ENCODE assay signal across 8 cellular contexts in the genomic region with DNA sequence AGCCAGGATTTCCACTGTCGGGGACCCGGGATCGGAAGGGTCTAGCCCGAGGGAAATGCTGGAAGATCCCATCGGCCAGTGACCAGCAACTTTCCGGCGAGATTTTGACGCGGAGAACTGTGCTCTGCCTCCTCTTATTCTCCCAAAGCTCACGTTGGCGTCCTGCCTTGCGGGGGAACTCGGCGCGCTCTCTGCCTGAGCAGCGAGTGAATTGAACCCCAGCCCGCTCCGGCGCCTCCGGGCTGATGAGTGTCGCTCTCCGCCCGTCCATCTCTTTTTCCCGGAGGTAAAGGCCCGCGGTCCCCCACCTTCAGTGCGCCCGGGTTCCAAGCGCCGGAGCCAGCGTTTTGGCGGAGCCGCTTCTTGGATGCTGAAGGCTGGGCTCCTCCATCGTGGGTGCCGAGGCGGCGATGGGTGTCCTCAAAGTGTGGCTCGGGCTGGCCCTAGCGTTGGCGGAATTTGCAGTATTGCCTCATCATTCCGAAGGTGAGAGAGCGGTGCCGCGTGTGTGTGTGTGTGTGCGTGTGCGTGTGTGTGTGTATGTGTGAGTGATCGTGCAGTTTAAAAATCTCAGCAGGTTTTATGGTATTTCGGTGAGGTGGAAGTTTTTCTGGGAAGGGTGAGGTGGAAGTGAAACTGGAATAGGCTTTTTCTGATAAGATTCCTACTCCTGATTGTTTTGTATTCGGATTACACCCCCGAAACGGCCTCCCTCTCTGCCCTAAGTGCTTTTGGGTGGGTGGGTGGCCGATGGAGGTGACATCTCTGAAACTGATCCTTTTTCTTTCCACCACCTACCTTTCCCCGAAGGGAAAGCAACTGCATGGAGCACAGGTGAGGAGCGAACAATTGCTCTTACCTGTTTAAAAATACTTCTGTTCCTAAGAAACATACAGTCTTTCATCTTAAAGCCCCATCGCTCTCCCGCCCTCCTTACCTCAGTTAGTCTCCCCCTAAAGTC. TPM values are rescaled to one million over a fixed set of nuclear protein-coding genes. Genes with fewer than 3 reads are reported as not detected.
DNase-seq lines count a peak whose midpoint lies in the region; ATAC-seq and TF ChIP-seq lines count a peak whose summit lies in the region.

No MANE protein-coding gene starts in this region.

- ATAC-seq in esophagus mucosa (peak; percentile 50), HG03469 (IDR thresholded peaks at IDR 0.05; ENCODE audit: unreplicated experiment) (no peak)

- H3K4me3 ChIP-seq in mucosa of stomach (ENCODE audit: low read length) (peak overlapping the region; percentile 60), tibial artery (peak overlapping the region; percentile 54 to 66)

- H3K4me1 ChIP-seq in mucosa of stomach (ENCODE audit: control insufficient read depth, insufficient read depth, low read length) (peaks cover 8% of the 10 kb centered on the region), tibial artery (peaks cover 0 to 39% (median 28%) of the 10 kb centered on the region in 4 donors)

- H3K36me3 Mint-ChIP-seq in activated CD4-positive, alpha-beta T cell treated with anti-CD3 and anti-CD28 coated beads, Interleukin-2, amount 10 ng/mL, durations not matched to agents 7 days and 5 days (ENCODE audit: low read depth) = no peaks in the 10 kb centered on the region

- TF ChIP-seq EP300 in Ishikawa (IDR thresholded peaks at IDR 0.05; ENCODE audit: borderline replicate concordance) = no peak

- peak overlapping the region; percentile 71 for H3K27ac Mint-ChIP-seq in activated CD4-positive, alpha-beta T cell treated with anti-CD3 and anti-CD28 coated beads, Interleukin-2, amount 10 ng/mL, durations not matched to agents 7 days and 5 days

- no peak for TF ChIP-seq RAD21 in Ishikawa (IDR thresholded peaks at IDR 0.05; ENCODE audit: low read depth)

- no peaks in the 10 kb centered on the region for H3K9me3 Mint-ChIP-seq in activated CD4-positive, alpha-beta T cell treated with anti-CD3 and anti-CD28 coated beads, Interleukin-2, amount 10 ng/mL, durations not matched to agents 7 days and 5 days

- no peak for TF ChIP-seq CTCF in tibial artery (IDR thresholded peaks at IDR 0.05)

- CTCF ChIA-PET in activated CD4-positive, alpha-beta T cell treated with anti-CD3 and anti-CD28 coated beads, Interleukin-2, amount 10 ng/mL, durations not matched to agents 7 days and 5 days (lab: Charles Lee) = no interaction called here

- intact Hi-C loops in tibial artery (cut with DNase I; ENCODE audit: low total_unique reads) = no loop called here

- H3K36me3 ChIP-seq in mucosa of stomach (ENCODE audit: control insufficient read depth, insufficient read depth, low read length) (no peaks in the 10 kb centered on the region), tibial artery (no peaks in the 10 kb centered on the region)

- H3K9ac ChIP-seq in mucosa of stomach (ENCODE audit: low read length) = peak overlapping the region; percentile 70

- H3K27me3 ChIP-seq in mucosa of stomach (ENCODE audit: control insufficient read depth, insufficient read depth, low read length) (peaks cover 24% of the 10 kb centered on the region), tibial artery (no peaks in the 10 kb centered on the region)

- peak overlapping the region; percentile 82 for H3K4me3 Mint-ChIP-seq in activated CD4-positive, alpha-beta T cell treated with anti-CD3 and anti-CD28 coated beads, Interleukin-2, amount 10 ng/mL, durations not matched to agents 7 days and 5 days

- peak overlapping the region; percentile 32 to 53 for H3K27ac ChIP-seq in tibial artery

- peaks cover 29% of the 10 kb centered on the region for H3K4me1 Mint-ChIP-seq in activated CD4-positive, alpha-beta T cell treated with anti-CD3 and anti-CD28 coated beads, Interleukin-2, amount 10 ng/mL, durations not matched to agents 7 days and 5 days

- POLR2A ChIA-PET in activated CD4-positive, alpha-beta T cell treated with anti-CD3 and anti-CD28 coated beads, Interleukin-2, amount 10 ng/mL, durations not matched to agents 7 days and 5 days (lab: Charles Lee) = no interaction called here

- peaks cover 69% of the 10 kb centered on the region for H3K27me3 Mint-ChIP-seq in activated CD4-positive, alpha-beta T cell treated with anti-CD3 and anti-CD28 coated beads, Interleukin-2, amount 10 ng/mL, durations not matched to agents 7 days and 5 days

- DNase-seq in NCI-H82 (lab: John Stamatoyannopoulos, UW) = peak; percentile 71
- no peak for DNase-seq in NCI-H82 treated with DMSO at 0.1 percent for 48 hours (lab: John Stamatoyannopoulos, UW; ENCODE audit: unreplicated experiment)
- DNase-seq in activated CD4-positive, alpha-beta T cell treated with anti-CD3 and anti-CD28 coated beads, Interleukin-2, amount 10 ng/mL, durations not matched to agents 7 days and 5 days = peak; percentile 13
- DNase-seq in tibial artery = peak; percentile 41 to 64

- H3K9me3 ChIP-seq in mucosa of stomach (ENCODE audit: control insufficient read depth, low read length) (no peaks in the 10 kb centered on the region), tibial artery (no peaks in the 10 kb centered on the region)

TF ChIP-seq in Ishikawa, 13 proteins besides CTCF, POLR2A, EP300 and RAD21:
- no peak for TF ChIP-seq CREB1 (IDR thresholded peaks at IDR 0.05; ENCODE audit: low read depth)
- TF ChIP-seq, protein P1, sequence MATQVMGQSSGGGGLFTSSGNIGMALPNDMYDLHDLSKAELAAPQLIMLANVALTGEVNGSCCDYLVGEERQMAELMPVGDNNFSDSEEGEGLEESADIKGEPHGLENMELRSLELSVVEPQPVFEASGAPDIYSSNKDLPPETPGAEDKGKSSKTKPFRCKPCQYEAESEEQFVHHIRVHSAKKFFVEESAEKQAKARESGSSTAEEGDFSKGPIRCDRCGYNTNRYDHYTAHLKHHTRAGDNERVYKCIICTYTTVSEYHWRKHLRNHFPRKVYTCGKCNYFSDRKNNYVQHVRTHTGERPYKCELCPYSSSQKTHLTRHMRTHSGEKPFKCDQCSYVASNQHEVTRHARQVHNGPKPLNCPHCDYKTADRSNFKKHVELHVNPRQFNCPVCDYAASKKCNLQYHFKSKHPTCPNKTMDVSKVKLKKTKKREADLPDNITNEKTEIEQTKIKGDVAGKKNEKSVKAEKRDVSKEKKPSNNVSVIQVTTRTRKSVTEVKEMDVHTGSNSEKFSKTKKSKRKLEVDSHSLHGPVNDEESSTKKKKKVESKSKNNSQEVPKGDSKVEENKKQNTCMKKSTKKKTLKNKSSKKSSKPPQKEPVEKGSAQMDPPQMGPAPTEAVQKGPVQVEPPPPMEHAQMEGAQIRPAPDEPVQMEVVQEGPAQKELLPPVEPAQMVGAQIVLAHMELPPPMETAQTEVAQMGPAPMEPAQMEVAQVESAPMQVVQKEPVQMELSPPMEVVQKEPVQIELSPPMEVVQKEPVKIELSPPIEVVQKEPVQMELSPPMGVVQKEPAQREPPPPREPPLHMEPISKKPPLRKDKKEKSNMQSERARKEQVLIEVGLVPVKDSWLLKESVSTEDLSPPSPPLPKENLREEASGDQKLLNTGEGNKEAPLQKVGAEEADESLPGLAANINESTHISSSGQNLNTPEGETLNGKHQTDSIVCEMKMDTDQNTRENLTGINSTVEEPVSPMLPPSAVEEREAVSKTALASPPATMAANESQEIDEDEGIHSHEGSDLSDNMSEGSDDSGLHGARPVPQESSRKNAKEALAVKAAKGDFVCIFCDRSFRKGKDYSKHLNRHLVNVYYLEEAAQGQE (IDR thresholded peaks at IDR 0.05; ENCODE audit: low read depth) = no peak
- TF ChIP-seq CEBPB (IDR thresholded peaks at IDR 0.05) = peak; percentile 84
- TF ChIP-seq EGR1 (IDR thresholded peaks at IDR 0.05) = no peak
- TF ChIP-seq FOXM1 (IDR thresholded peaks at IDR 0.05; ENCODE audit: borderline replicate concordance, low read depth) = no peak
- peak; percentile 39; the same call in 1 of the 2 replicates for TF ChIP-seq YY1 (IDR thresholded peaks at IDR 0.05; ENCODE audit: low read depth)
- TF ChIP-seq ZBTB7A (IDR thresholded peaks at IDR 0.05; ENCODE audit: low read depth) = no peak
- TF ChIP-seq TAF1 (IDR thresholded peaks at IDR 0.05; ENCODE audit: low read depth) = peak; percentile 15
- TF ChIP-seq TCF12 (IDR thresholded peaks at IDR 0.05; ENCODE audit: low read depth) = no peak
- no peak for TF ChIP-seq USF1 (IDR thresholded peaks at IDR 0.05)
- TF ChIP-seq NFIC (IDR thresholded peaks at IDR 0.05) = no peak; the same call in 1 of the 2 replicates
- TF ChIP-seq, protein P2, sequence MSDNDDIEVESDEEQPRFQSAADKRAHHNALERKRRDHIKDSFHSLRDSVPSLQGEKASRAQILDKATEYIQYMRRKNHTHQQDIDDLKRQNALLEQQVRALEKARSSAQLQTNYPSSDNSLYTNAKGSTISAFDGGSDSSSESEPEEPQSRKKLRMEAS (IDR thresholded peaks at IDR 0.05) = peak; percentile 53; the same call in 1 of the 2 replicates
- peak; percentile 66 for TF ChIP-seq TEAD4 (IDR thresholded peaks at IDR 0.05)

RNA-seq across cellular contexts. Expression of gene FRAS1, which starts 0.8 kb away (rescaled TPM):
- total RNA-seq in activated CD4-positive, alpha-beta T cell treated with anti-CD3 and anti-CD28 coated beads, Interleukin-2, amount 10 ng/mL, durations not matched to agents 7 days and 5 days = not detected
- total RNA-seq in esophagus mucosa = 2.6 TPM
